1 cellular context compared by ENCODE assay signal in genomic region chr1:53043271-53043670, GRCh38.
TF ChIP-seq lines count a peak whose summit lies in the region.

No MANE protein-coding gene starts in this region.

TF ChIP-seq in GM12878, 131 proteins besides CTCF, POLR2A, EP300 and RAD21 (continued from another document):
- TF ChIP-seq, protein P1, sequence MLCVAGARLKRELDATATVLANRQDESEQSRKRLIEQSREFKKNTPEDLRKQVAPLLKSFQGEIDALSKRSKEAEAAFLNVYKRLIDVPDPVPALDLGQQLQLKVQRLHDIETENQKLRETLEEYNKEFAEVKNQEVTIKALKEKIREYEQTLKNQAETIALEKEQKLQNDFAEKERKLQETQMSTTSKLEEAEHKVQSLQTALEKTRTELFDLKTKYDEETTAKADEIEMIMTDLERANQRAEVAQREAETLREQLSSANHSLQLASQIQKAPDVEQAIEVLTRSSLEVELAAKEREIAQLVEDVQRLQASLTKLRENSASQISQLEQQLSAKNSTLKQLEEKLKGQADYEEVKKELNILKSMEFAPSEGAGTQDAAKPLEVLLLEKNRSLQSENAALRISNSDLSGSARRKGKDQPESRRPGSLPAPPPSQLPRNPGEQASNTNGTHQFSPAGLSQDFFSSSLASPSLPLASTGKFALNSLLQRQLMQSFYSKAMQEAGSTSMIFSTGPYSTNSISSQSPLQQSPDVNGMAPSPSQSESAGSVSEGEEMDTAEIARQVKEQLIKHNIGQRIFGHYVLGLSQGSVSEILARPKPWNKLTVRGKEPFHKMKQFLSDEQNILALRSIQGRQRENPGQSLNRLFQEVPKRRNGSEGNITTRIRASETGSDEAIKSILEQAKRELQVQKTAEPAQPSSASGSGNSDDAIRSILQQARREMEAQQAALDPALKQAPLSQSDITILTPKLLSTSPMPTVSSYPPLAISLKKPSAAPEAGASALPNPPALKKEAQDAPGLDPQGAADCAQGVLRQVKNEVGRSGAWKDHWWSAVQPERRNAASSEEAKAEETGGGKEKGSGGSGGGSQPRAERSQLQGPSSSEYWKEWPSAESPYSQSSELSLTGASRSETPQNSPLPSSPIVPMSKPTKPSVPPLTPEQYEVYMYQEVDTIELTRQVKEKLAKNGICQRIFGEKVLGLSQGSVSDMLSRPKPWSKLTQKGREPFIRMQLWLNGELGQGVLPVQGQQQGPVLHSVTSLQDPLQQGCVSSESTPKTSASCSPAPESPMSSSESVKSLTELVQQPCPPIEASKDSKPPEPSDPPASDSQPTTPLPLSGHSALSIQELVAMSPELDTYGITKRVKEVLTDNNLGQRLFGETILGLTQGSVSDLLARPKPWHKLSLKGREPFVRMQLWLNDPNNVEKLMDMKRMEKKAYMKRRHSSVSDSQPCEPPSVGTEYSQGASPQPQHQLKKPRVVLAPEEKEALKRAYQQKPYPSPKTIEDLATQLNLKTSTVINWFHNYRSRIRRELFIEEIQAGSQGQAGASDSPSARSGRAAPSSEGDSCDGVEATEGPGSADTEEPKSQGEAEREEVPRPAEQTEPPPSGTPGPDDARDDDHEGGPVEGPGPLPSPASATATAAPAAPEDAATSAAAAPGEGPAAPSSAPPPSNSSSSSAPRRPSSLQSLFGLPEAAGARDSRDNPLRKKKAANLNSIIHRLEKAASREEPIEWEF (IDR thresholded peaks at IDR 0.05; ENCODE audit: insufficient replicate concordance, low read depth, low read length) = no peak
